12 cellular contexts compared by ENCODE assay signal in the genomic region with DNA sequence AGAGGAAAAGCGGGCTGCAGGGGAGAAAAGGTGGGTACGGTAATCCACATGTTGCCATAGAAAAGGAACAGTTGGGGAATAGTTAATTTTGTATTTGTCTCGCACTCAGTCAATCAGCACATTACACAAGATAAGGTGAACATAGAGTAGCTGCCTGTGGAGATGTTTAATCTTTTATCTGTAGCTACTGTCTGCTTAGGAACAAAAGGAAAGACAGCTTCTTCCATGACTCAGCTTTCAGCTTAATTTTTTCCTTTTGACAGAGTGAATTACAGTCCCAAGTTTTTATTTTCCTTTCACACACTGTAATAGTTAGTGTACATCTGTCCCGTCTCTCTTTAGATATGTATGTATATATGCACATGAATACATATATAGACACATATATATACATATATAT. TPM values are rescaled to one million over a fixed set of nuclear protein-coding genes. Genes with fewer than 3 reads are reported as not detected.
DNase-seq lines count a peak whose midpoint lies in the region; ATAC-seq and TF ChIP-seq lines count a peak whose summit lies in the region.
"Had no signal": no experiment of that assay in that cellular context is flagged by ENCODE, and none has a peak within 500 bp of the region (broad histone marks: within the 10 kb centered on the region; RNA-seq: fewer than 3 reads in every experiment).

No MANE protein-coding gene starts in this region.

- no peak overlapping the region for H2BK5ac ChIP-seq in H9 (ENCODE audit: insufficient read length, low read length)

- no peak overlapping the region for H3K23ac ChIP-seq in H9 (ENCODE audit: insufficient read length, low read depth, low read length)

- H3K27me3 ChIP-seq in H9 (ENCODE audit: insufficient read depth, low read length) (no peaks in the 10 kb centered on the region), endodermal cell (ENCODE audit: control insufficient read depth, insufficient read depth, low read length, poor library complexity, severe bottlenecking) (no peaks in the 10 kb centered on the region)
- H3K27me3 ChIP-seq: BLaER1 treated with 17β-estradiol and CSF1 and Interleukin-3, amounts not matched to agents 10 nM and 100 nM had no signal

- H3K9ac ChIP-seq in H9 (ENCODE audit: extremely low read depth, insufficient read length, low read length) (no peak overlapping the region), endodermal cell (ENCODE audit: extremely low read depth, low read length, poor library complexity, severe bottlenecking) (peak overlapping the region; percentile 25)
- H3K9ac ChIP-seq: BLaER1 treated with 17β-estradiol and CSF1 and Interleukin-3, amounts not matched to agents 10 nM and 100 nM had no signal

- H2AFZ ChIP-seq in H9 (ENCODE audit: low read length): no peak overlapping the region

- no peak overlapping the region for H2BK12ac ChIP-seq in H9 (ENCODE audit: insufficient read length, low read depth, low read length)

- no peak for DNase-seq in H9
- DNase-seq in NCI-H69 (lab: John Stamatoyannopoulos, UW): peak; percentile 7
- peak; percentile 40 for DNase-seq in amniotic epithelial cell (ENCODE audit: low read depth)
- no peak for DNase-seq in endodermal cell
- no peak for DNase-seq in retina
- no peak for DNase-seq in NCI-H446 (lab: John Stamatoyannopoulos, UW)
- DNase-seq in ecto neural progenitor cell (ENCODE audit: low spot score): no peak
- DNase-seq: ACHN; CD4-positive, CD25-positive, alpha-beta regulatory T cell had no signal

- no peaks in the 10 kb centered on the region for H3K79me1 ChIP-seq in H9 (ENCODE audit: insufficient read depth, low read depth, low read length, poor library complexity, severe bottlenecking)

- H4K91ac ChIP-seq in H9 (ENCODE audit: insufficient read length, low read depth, low read length): no peak overlapping the region

- no peak overlapping the region for H3T11ph ChIP-seq in H9 (ENCODE audit: low read length)

- H2BK20ac ChIP-seq in H9 (ENCODE audit: low read depth, low read length, poor library complexity, severe bottlenecking): peak overlapping the region; percentile 78

- H4K8ac ChIP-seq in H9 (replicated peaks; ENCODE audit: insufficient read length, low read depth, low read length): no peak overlapping the region

- H3K18ac ChIP-seq in H9 (ENCODE audit: insufficient read length, low read depth, low read length): no peak overlapping the region

- H3K23me2 ChIP-seq in H9 (ENCODE audit: insufficient read length, low read depth, low read length, poor library complexity, severe bottlenecking): no peaks in the 10 kb centered on the region

- no peak overlapping the region for H4K5ac ChIP-seq in H9 (ENCODE audit: insufficient read length, low read depth, low read length)

- H3K36me3 ChIP-seq in endodermal cell (ENCODE audit: control insufficient read depth, insufficient read depth, low read length): no peaks in the 10 kb centered on the region
- H3K36me3 ChIP-seq: BLaER1 treated with 17β-estradiol and CSF1 and Interleukin-3, amounts not matched to agents 10 nM and 100 nM had no signal

- H3K9me3 Mint-ChIP-seq in H9 (peaks cover 0 to 2% of the 10 kb centered on the region in 2 experiments; a peak in 1 of 5 replicates), endodermal cell (no peaks in the 10 kb centered on the region)
- H3K9me3 Mint-ChIP-seq: CD4-positive, CD25-positive, alpha-beta regulatory T cell had no signal

- H2BK120ac ChIP-seq in H9 (ENCODE audit: low read depth, low read length, poor library complexity, severe bottlenecking): no peak overlapping the region

- no peak overlapping the region for H2AK5ac ChIP-seq in H9 (ENCODE audit: insufficient read length, low read length)

- H3K4me3 ChIP-seq in endodermal cell (ENCODE audit: low read length): no peak overlapping the region
- H3K4me3 ChIP-seq: BLaER1 treated with 17β-estradiol and CSF1 and Interleukin-3, amounts not matched to agents 10 nM and 100 nM had no signal

- no peak overlapping the region for H3K4me2 ChIP-seq in H9 (ENCODE audit: insufficient read depth, insufficient read length, low read length)
- H3K4me2 ChIP-seq: BLaER1 treated with 17β-estradiol and CSF1 and Interleukin-3, amounts not matched to agents 10 nM and 100 nM had no signal

- H3K4me1 ChIP-seq in H9 (ENCODE audit: insufficient read depth, low read length) (no peaks in the 10 kb centered on the region), endodermal cell (ENCODE audit: control insufficient read depth, insufficient read depth, low read length) (no peaks in the 10 kb centered on the region)
- H3K4me1 ChIP-seq: BLaER1 treated with 17β-estradiol and CSF1 and Interleukin-3, amounts not matched to agents 10 nM and 100 nM had no signal

- TF ChIP-seq CTCF in H9 (conservative IDR thresholded peaks at IDR 0.05) (no peak), endodermal cell (conservative IDR thresholded peaks at IDR 0.05) (no peak)

- H3K27ac ChIP-seq in H9 (ENCODE audit: insufficient read length, low read depth, low read length): no peak overlapping the region
- H3K27ac ChIP-seq in endodermal cell (ENCODE audit: low read depth, low read length): no peak overlapping the region
- H3K27ac ChIP-seq: BLaER1 treated with 17β-estradiol and CSF1 and Interleukin-3, amounts not matched to agents 10 nM and 100 nM had no signal

- no peak overlapping the region for H3K4ac ChIP-seq in H9 (ENCODE audit: low read depth, low read length)

- WGBS in H9 (ENCODE audit: extremely low coverage, insufficient read length, low lambda C conversion rate): no CpG with 5 or more reads among the region's 4 CpGs
- 67 to 83% methylated on average over 2 to 3 of the region's 4 CpGs for WGBS in endodermal cell (ENCODE audit: insufficient coverage in 1 of 2, insufficient read length in 1 of 2), 2 experiments

- H3K9me3 ChIP-seq in H9 (ENCODE audit: control insufficient read depth, low read depth, low read length) (no peaks in the 10 kb centered on the region), endodermal cell (ENCODE audit: control insufficient read depth, low read length) (no peaks in the 10 kb centered on the region)
- H3K9me3 ChIP-seq: BLaER1 treated with 17β-estradiol and CSF1 and Interleukin-3, amounts not matched to agents 10 nM and 100 nM had no signal

- H3K27me3 Mint-ChIP-seq in H9 (ENCODE audit: low read depth): no peaks in the 10 kb centered on the region
- no peaks in the 10 kb centered on the region for H3K27me3 Mint-ChIP-seq in endodermal cell (ENCODE audit: insufficient read depth)

- ATAC-seq in GM21529 (IDR thresholded peaks at IDR 0.05; ENCODE audit: unreplicated experiment): no peak
- ATAC-seq: HepG2 had no signal

- no peaks in the 10 kb centered on the region for H3K79me2 ChIP-seq in H9 (ENCODE audit: insufficient read depth, low read length)

- H3K4me1 Mint-ChIP-seq in H9: peaks cover 18 to 22% of the 10 kb centered on the region in 2 experiments
- H3K4me1 Mint-ChIP-seq in endodermal cell: peaks cover 30% of the 10 kb centered on the region
- H3K4me1 Mint-ChIP-seq: CD4-positive, CD25-positive, alpha-beta regulatory T cell had no signal

- H4K20me1 ChIP-seq in H9 (ENCODE audit: control insufficient read depth, insufficient read depth, insufficient read length): no peaks in the 10 kb centered on the region
- H4K20me1 ChIP-seq: BLaER1 treated with 17β-estradiol and CSF1 and Interleukin-3, amounts not matched to agents 10 nM and 100 nM had no signal

- H3K4me3 Mint-ChIP-seq in H9: no peak overlapping the region
- no peak overlapping the region for H3K4me3 Mint-ChIP-seq in endodermal cell
- H3K4me3 Mint-ChIP-seq: CD4-positive, CD25-positive, alpha-beta regulatory T cell had no signal

- H3K14ac ChIP-seq in H9 (ENCODE audit: insufficient read depth, low read length): no peak overlapping the region

- no peak overlapping the region for H2BK15ac ChIP-seq in H9 (ENCODE audit: low read depth, low read length)

- H3K27ac Mint-ChIP-seq in H9 (peak overlapping the region in 1 of 3 experiments; percentile 49; a peak in 2 of 7 replicates), endodermal cell (peak overlapping the region; percentile 86)
- H3K27ac Mint-ChIP-seq: CD4-positive, CD25-positive, alpha-beta regulatory T cell had no signal

- H3K36me3 Mint-ChIP-seq in H9 (ENCODE audit: insufficient read depth in 1 of 3, low read depth in 3 of 3) (0 out of 7 replicates have a peak, but pooled peaks cover 0 to 2% (median 0%) of the 10 kb centered on the region in 3 experiments), endodermal cell (ENCODE audit: low read depth) (no peaks in the 10 kb centered on the region)
- H3K36me3 Mint-ChIP-seq: CD4-positive, CD25-positive, alpha-beta regulatory T cell had no signal

- H3K56ac ChIP-seq in H9 (ENCODE audit: insufficient read length, low read depth, low read length): no peak overlapping the region

RNA-seq across cellular contexts. Expression of a gene that starts 39.3 kb away (rescaled TPM):
- total RNA-seq in H9 (2021) (727 and 732 TPM in 2 replicates), endodermal cell (100 to 1,000 TPM; 523 to 701 TPM)
- 279 TPM for polyA plus RNA-seq in endodermal cell (2013, experiment 1 of 2)
- polyA plus RNA-seq in endodermal cell (2013, experiment 2 of 2): 257 TPM

Comparison
In these comparisons a context has a peak if more than half of its experiments do, and no peak if none do; other contexts are left out.
1. DNase-seq: peak in NCI-H69 (single experiment) and amniotic epithelial cell (single experiment); none in H9 (single experiment), endodermal cell (single experiment), retina (single experiment), NCI-H446 (0 of 2) and ecto neural progenitor cell (single experiment).